ENCODE assay signal across 8 cellular contexts in genomic region chr15:70266412-70267089, GRCh38.
DNase-seq lines count a peak whose midpoint lies in the region; ATAC-seq, FAIRE-seq and TF ChIP-seq lines count a peak whose summit lies in the region.

No MANE protein-coding gene starts in this region.

- H3K27ac Mint-ChIP-seq in activated B cell treated with CpG ODN at 0.5 μM for 24 hours (peak overlapping the region; percentile 5), immature natural killer cell (peak overlapping the region; percentile 65 to 89 (median 84))
- peak overlapping the region; percentile 10 for H3K27ac Mint-ChIP-seq in stimulated activated naive B cell treated with anti-CD40 and anti-IgM and Interleukin-4, amounts not matched to agents 10 μg/mL and 1 μg/mL and 100 μg/mL, for 72 hours

- POLR2A ChIA-PET in activated B cell treated with CpG ODN at 0.5 μM for 24 hours (lab: Charles Lee): interaction anchor here (0.6 to 3.5 kb wide), 4 partner anchors 8 to 169 kb away, joined by 4 to 24 read pairs (median 4); partner anchors contain the start of gene TLE3

- CTCF ChIA-PET in activated B cell treated with CpG ODN at 0.5 μM for 24 hours (lab: Charles Lee): no interaction called here

- H3K27me3 Mint-ChIP-seq in activated B cell treated with CpG ODN at 0.5 μM for 24 hours: no peaks in the 10 kb centered on the region
- H3K27me3 Mint-ChIP-seq in immature natural killer cell (ENCODE audit: low read depth in 3 of 3): peaks cover 16 to 36% (median 24%) of the 10 kb centered on the region in 3 donors
- peaks cover 5 to 16% of the 10 kb centered on the region in 2 donors for H3K27me3 Mint-ChIP-seq in stimulated activated naive B cell treated with anti-CD40 and anti-IgM and Interleukin-4, amounts not matched to agents 10 μg/mL and 1 μg/mL and 100 μg/mL, for 72 hours

- intact Hi-C loops in activated B cell treated with CpG ODN at 0.5 μM for 24 hours (cut with micrococcal nuclease): loop anchor here (5.0 to 10.0 kb wide), 3 partner anchors 121 to 692 kb away; no protein-coding TSS in a partner anchor

- ATAC-seq in activated B cell treated with CpG ODN at 0.5 μM for 24 hours (ENCODE audit: low read depth) (no peak), HG02763 (IDR thresholded peaks at IDR 0.05; ENCODE audit: unreplicated experiment) (no peak), GM18505 (IDR thresholded peaks at IDR 0.05; ENCODE audit: unreplicated experiment) (no peak)
- peak; percentile 3 to 8 for ATAC-seq in stimulated activated naive B cell treated with anti-CD40 and anti-IgM and Interleukin-4, amounts not matched to agents 10 μg/mL and 1 μg/mL and 100 μg/mL, for 72 hours (replicated peaks)

- peak; percentile 64; the same call in 1 of the 2 replicates for TF ChIP-seq EP300 in Ishikawa (IDR thresholded peaks at IDR 0.05; ENCODE audit: borderline replicate concordance)

- no peak for TF ChIP-seq POLR2A in GM18505 (IDR thresholded peaks at IDR 0.05; ENCODE audit: borderline replicate concordance, extremely low read depth, insufficient read depth, insufficient read length)

- no peak for FAIRE-seq in D721Med (lab: Jason Lieb, UNC)

- TF ChIP-seq RAD21 in Ishikawa (IDR thresholded peaks at IDR 0.05; ENCODE audit: low read depth): no peak

- no peak for DNase-seq in activated B cell treated with CpG ODN at 0.5 μM for 24 hours
- peak; percentile 81 to 88 (median 85) for DNase-seq in immature natural killer cell
- DNase-seq in stimulated activated naive B cell treated with anti-CD40 and anti-IgM and Interleukin-4, amounts not matched to agents 10 μg/mL and 1 μg/mL and 100 μg/mL, for 72 hours: no peak
- no peak for DNase-seq in D721Med (ENCODE audit: insufficient read length, low spot score)
- DNase-seq in activated CD8-positive, alpha-beta memory T cell treated with anti-CD3 and anti-CD28 coated beads, Interleukin-2, amount 50 U/mL, for 48 hours: no peak

- TF ChIP-seq CTCF in activated B cell treated with CpG ODN at 0.5 μM for 24 hours (IDR thresholded peaks at IDR 0.05): no peak
- no peak for TF ChIP-seq CTCF in D721Med (IDR thresholded peaks at IDR 0.05; ENCODE audit: insufficient read depth, missing control alignments)

- H3K36me3 Mint-ChIP-seq in activated B cell treated with CpG ODN at 0.5 μM for 24 hours (ENCODE audit: low read depth): no peaks in the 10 kb centered on the region
- no peaks in the 10 kb centered on the region for H3K36me3 Mint-ChIP-seq in immature natural killer cell
- H3K36me3 Mint-ChIP-seq in stimulated activated naive B cell treated with anti-CD40 and anti-IgM and Interleukin-4, amounts not matched to agents 10 μg/mL and 1 μg/mL and 100 μg/mL, for 72 hours: no peaks in the 10 kb centered on the region

- H3K9me3 Mint-ChIP-seq in activated B cell treated with CpG ODN at 0.5 μM for 24 hours: no peaks in the 10 kb centered on the region
- H3K9me3 Mint-ChIP-seq in immature natural killer cell: no peaks in the 10 kb centered on the region
- H3K9me3 Mint-ChIP-seq in stimulated activated naive B cell treated with anti-CD40 and anti-IgM and Interleukin-4, amounts not matched to agents 10 μg/mL and 1 μg/mL and 100 μg/mL, for 72 hours: no peaks in the 10 kb centered on the region

- H3K4me1 Mint-ChIP-seq in activated B cell treated with CpG ODN at 0.5 μM for 24 hours: peaks cover 97% of the 10 kb centered on the region
- peaks cover 43 to 60% of the 10 kb centered on the region in 2 donors for H3K4me1 Mint-ChIP-seq in immature natural killer cell
- H3K4me1 Mint-ChIP-seq in stimulated activated naive B cell treated with anti-CD40 and anti-IgM and Interleukin-4, amounts not matched to agents 10 μg/mL and 1 μg/mL and 100 μg/mL, for 72 hours: peaks cover 93 to 100% of the 10 kb centered on the region in 2 donors

- peak overlapping the region; percentile 36 for H3K4me3 Mint-ChIP-seq in activated B cell treated with CpG ODN at 0.5 μM for 24 hours
- peak overlapping the region; percentile 51 to 79 (median 69) for H3K4me3 Mint-ChIP-seq in immature natural killer cell
- peak overlapping the region; percentile 39 to 52 for H3K4me3 Mint-ChIP-seq in stimulated activated naive B cell treated with anti-CD40 and anti-IgM and Interleukin-4, amounts not matched to agents 10 μg/mL and 1 μg/mL and 100 μg/mL, for 72 hours

TF ChIP-seq in Ishikawa, 13 proteins besides CTCF, POLR2A, EP300 and RAD21:
- TF ChIP-seq REST (IDR thresholded peaks at IDR 0.05; ENCODE audit: low read depth) (no peak), CEBPB (IDR thresholded peaks at IDR 0.05) (no peak), NFIC (IDR thresholded peaks at IDR 0.05) (peak; percentile 81), YY1 (IDR thresholded peaks at IDR 0.05; ENCODE audit: low read depth) (no peak), TCF12 (IDR thresholded peaks at IDR 0.05; ENCODE audit: low read depth) (peak; percentile 67; the same call in 1 of the 2 replicates), FOXM1 (IDR thresholded peaks at IDR 0.05; ENCODE audit: borderline replicate concordance, low read depth) (no peak), ZBTB7A (IDR thresholded peaks at IDR 0.05; ENCODE audit: low read depth) (no peak; the same call in 1 of the 2 replicates), TEAD4 (IDR thresholded peaks at IDR 0.05) (no peak), CREB1 (IDR thresholded peaks at IDR 0.05; ENCODE audit: low read depth) (no peak), TAF1 (IDR thresholded peaks at IDR 0.05; ENCODE audit: low read depth) (no peak), EGR1 (IDR thresholded peaks at IDR 0.05) (peak; percentile 80), USF1 (IDR thresholded peaks at IDR 0.05) (no peak)
- TF ChIP-seq, protein P1, sequence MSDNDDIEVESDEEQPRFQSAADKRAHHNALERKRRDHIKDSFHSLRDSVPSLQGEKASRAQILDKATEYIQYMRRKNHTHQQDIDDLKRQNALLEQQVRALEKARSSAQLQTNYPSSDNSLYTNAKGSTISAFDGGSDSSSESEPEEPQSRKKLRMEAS (IDR thresholded peaks at IDR 0.05): peak; percentile 45; the same call in 1 of the 2 replicates
TF ChIP-seq in Ishikawa: peak in this region for 4.

Comparison
In these comparisons a context has a peak if more than half of its experiments do, and no peak if none do; other contexts are left out.
1. ATAC-seq: peak in stimulated activated naive B cell treated with anti-CD40 and anti-IgM and Interleukin-4, amounts not matched to agents 10 μg/mL and 1 μg/mL and 100 μg/mL, for 72 hours (2 of 2); none in activated B cell treated with CpG ODN at 0.5 μM for 24 hours (single experiment), HG02763 (single experiment) and GM18505 (single experiment).
2. DNase-seq: peak in immature natural killer cell (3 of 3); none in activated B cell treated with CpG ODN at 0.5 μM for 24 hours (single experiment), stimulated activated naive B cell treated with anti-CD40 and anti-IgM and Interleukin-4, amounts not matched to agents 10 μg/mL and 1 μg/mL and 100 μg/mL, for 72 hours (single experiment), D721Med (single experiment) and activated CD8-positive, alpha-beta memory T cell treated with anti-CD3 and anti-CD28 coated beads, Interleukin-2, amount 50 U/mL, for 48 hours (single experiment).
3. H3K27ac Mint-ChIP-seq: peak in every context shown above with its lines; median percentile 84 in immature natural killer cell; 10 in stimulated activated naive B cell treated with anti-CD40 and anti-IgM and Interleukin-4, amounts not matched to agents 10 μg/mL and 1 μg/mL and 100 μg/mL, for 72 hours; 5 in activated B cell treated with CpG ODN at 0.5 μM for 24 hours.
4. Peak in every context shown above with its lines, with median percentiles within 50 percentile points of each other: H3K4me3 Mint-ChIP-seq.